In genomic region chr7:131552053-131552452, GRCh38 we compare ENCODE assay signal across 29 cellular contexts. TPM values are rescaled to one million over a fixed set of nuclear protein-coding genes. Genes with fewer than 3 reads are reported as not detected.
DNase-seq lines count a peak whose midpoint lies in the region; ATAC-seq and TF ChIP-seq lines count a peak whose summit lies in the region.
"Had no signal": no experiment of that assay in that cellular context is flagged by ENCODE, and none has a peak within 500 bp of the region (broad histone marks: within the 10 kb centered on the region; RNA-seq: fewer than 3 reads in every experiment).

No MANE protein-coding gene starts in this region.

- H3K9ac ChIP-seq in SK-N-SH = peak overlapping the region; percentile 58; the same call in 1 of the 2 replicates
- peak overlapping the region; percentile 99 for H3K9ac ChIP-seq in NT2/D1 (ENCODE audit: insufficient read length, low read depth)

- intact Hi-C loops in psoas muscle (cut with DNase I) = loop anchor here in 1 of 2 donors (5.0 kb wide), 1 partner anchor 100 kb away; no protein-coding TSS in a partner anchor

- peaks cover 97% of the 10 kb centered on the region for H3K79me2 ChIP-seq in SK-N-SH (ENCODE audit: insufficient read depth)

- H3F3A ChIP-seq in SK-N-SH (replicated peaks; ENCODE audit: insufficient read depth) = peaks cover 26% of the 10 kb centered on the region

- CTCF ChIA-PET in SK-N-SH (lab: Yijun Ruan, JAX) = interaction anchor here (0.7 to 15.1 kb wide), 6 partner anchors 7 to 569 kb away, joined by 3 to 95 read pairs (median 18); no protein-coding TSS in a partner anchor
- CTCF ChIA-PET in HEK293T (lab: Yijun Ruan, JAX) = interaction anchor here (0.7 kb wide), 1 partner anchor 1031 kb away, joined by 3 read pairs; no protein-coding TSS in a partner anchor

- H3K9me3 ChIP-seq in SK-N-SH = no peaks in the 10 kb centered on the region
- no peaks in the 10 kb centered on the region for H3K9me3 ChIP-seq in NT2/D1 (ENCODE audit: insufficient read depth, low read length)
- H3K9me3 ChIP-seq in iPS-18c (ENCODE audit: control insufficient read depth, insufficient read depth, low read length) = no peaks in the 10 kb centered on the region
- H3K9me3 ChIP-seq in psoas muscle = no peaks in the 10 kb centered on the region
- H3K9me3 ChIP-seq: ascending aorta, gastroesophageal sphincter, mucosa of descending colon, ovary, SJCRH30 had no signal

- H3K4me1 ChIP-seq in SK-N-SH (ENCODE audit: control insufficient read depth in 1 of 2, insufficient read depth in 2 of 2, low read depth in 1 of 2, low read length in 1 of 2) (peaks cover 9 to 23% of the 10 kb centered on the region in 2 experiments; a peak in 2 of 4 replicates), NT2/D1 (ENCODE audit: insufficient read depth, insufficient read length) (peaks cover 12% of the 10 kb centered on the region), psoas muscle (peaks cover 6% of the 10 kb centered on the region)

- no peak overlapping the region; a peak in 1 of 4 replicates for H3K27ac ChIP-seq in SK-N-SH (ENCODE audit: low read depth in 2 of 2, low read length in 1 of 2)
- H3K27ac ChIP-seq in psoas muscle = no peak overlapping the region
- H3K27ac ChIP-seq: 22Rv1, ascending aorta, ovary, SJCRH30, WERI-Rb-1 had no signal

- H3K27me3 ChIP-seq in SK-N-SH (ENCODE audit: insufficient read depth) (no peaks in the 10 kb centered on the region), NT2/D1 (ENCODE audit: insufficient read depth, insufficient read length) (no peaks in the 10 kb centered on the region), psoas muscle (ENCODE audit: insufficient read depth in 3 of 3, low read length in 2 of 3) (no peaks in the 10 kb centered on the region)
- H3K27me3 ChIP-seq: ascending aorta, gastroesophageal sphincter, ovary, SJCRH30 had no signal

- no peak overlapping the region for H2AFZ ChIP-seq in SK-N-SH (ENCODE audit: low read depth)

- no peak for TF ChIP-seq RAD21 in SK-N-SH (IDR thresholded peaks at IDR 0.05; ENCODE audit: low read length)

- H3K4me2 ChIP-seq in SK-N-SH = peak overlapping the region; percentile 99

- H3K4me3 ChIP-seq in SK-N-SH (ENCODE audit: low read depth in 2 of 2, low read length in 1 of 2) (peak overlapping the region in 1 of 2 experiments; percentile 72; a peak in 1 of 4 replicates), NT2/D1 (ENCODE audit: insufficient read length, low read depth) (peak overlapping the region; percentile 97), iPS-18c (ENCODE audit: insufficient read depth, low read depth, low read length) (peak overlapping the region; percentile 91), psoas muscle (peak overlapping the region; percentile 79)
- H3K4me3 ChIP-seq: ascending aorta, mucosa of descending colon, ovary, SJCRH30 had no signal

- peaks cover 84% of the 10 kb centered on the region for H4K20me1 ChIP-seq in SK-N-SH (ENCODE audit: insufficient read depth)

- ATAC-seq in SK-N-SH treated with all-trans-retinoic acid at 6 μM for 48 hours (no peak), psoas muscle (no peak), HG03135 (IDR thresholded peaks at IDR 0.05; ENCODE audit: unreplicated experiment) (no peak)
- ATAC-seq: gastroesophageal sphincter, mucosa of descending colon had no signal

- POLR2A ChIA-PET in SK-N-SH (lab: Yijun Ruan, JAX) (no interaction called here), HEK293T (lab: Yijun Ruan, JAX) (no interaction called here)

- no peak for TF ChIP-seq EP300 in SK-N-SH (IDR thresholded peaks at IDR 0.05; ENCODE audit: borderline replicate concordance in 1 of 2, low read depth in 1 of 2, low read length in 1 of 2)

- no peaks in the 10 kb centered on the region for H3K9me2 ChIP-seq in SK-N-SH

- 90% methylated on average over 2 of the region's 6 CpGs for WGBS in SK-N-SH (ENCODE audit: low lambda C conversion rate)
- 81 to 83% (median 83%) methylated on average over 6 of the region's 6 CpGs for WGBS in psoas muscle, 3 donors

- DNase-seq in SK-N-SH (no peak), NT2/D1 (ENCODE audit: low read depth, low spot score) (no peak), psoas muscle (no peak), SHP77 (lab: John Stamatoyannopoulos, UW) (no peak), HEK293T (ENCODE audit: extremely low spot score) (no peak)
- DNase-seq: activated CD4-positive, alpha-beta T cell treated with anti-CD3 and anti-CD28 coated beads, Interleukin-2, amount 10 ng/mL, durations not matched to agents 7 days and 5 days; activated gamma-delta T cell; activated T-cell treated with anti-CD3 and anti-CD28 coated beads, Interleukin-2, amount 50 U/mL, for 1 hour; C1 segment of cervical spinal cord; COR-L47; GDM1; hippocampal formation; NCI-H146; NCI-H2107; NCI-H748 treated with DMSO at 0.1 percent for 48 hours; nephron progenitor cell; ovary; SJCRH30; small intestine; stimulated activated naive CD4-positive, alpha-beta T cell; T1000; WERI-Rb-1 had no signal

- no peak for TF ChIP-seq CTCF in SK-N-SH (IDR thresholded peaks at IDR 0.05)
- TF ChIP-seq CTCF in psoas muscle (IDR thresholded peaks at IDR 0.05) = no peak

- H3K36me3 ChIP-seq in SK-N-SH (replicated peaks in 1 of 2; ENCODE audit: control insufficient read depth in 1 of 2, insufficient read depth in 2 of 2, low read length in 1 of 2) (no peaks in the 10 kb centered on the region), NT2/D1 (ENCODE audit: insufficient read depth, insufficient read length, low read length) (peaks cover 87% of the 10 kb centered on the region), psoas muscle (ENCODE audit: insufficient read depth in 1 of 2, low read depth in 1 of 2) (no peaks in the 10 kb centered on the region)
- H3K36me3 ChIP-seq: ascending aorta, gastroesophageal sphincter, ovary had no signal

TF ChIP-seq in SK-N-SH, 30 proteins besides CTCF, POLR2A, EP300 and RAD21 (continues in another document):
- no peak for TF ChIP-seq JUND (IDR thresholded peaks at IDR 0.05)

TF ChIP-seq in SK-N-SH treated with all-trans-retinoic acid at 6 μM for 48 hours, 23 proteins besides CTCF, POLR2A, EP300 and RAD21:
- TF ChIP-seq ZNF8 (CRISPR knock-in tag; IDR thresholded peaks at IDR 0.05) (no peak), TOX (CRISPR knock-in tag; IDR thresholded peaks at IDR 0.05; ENCODE audit: borderline replicate concordance) (no peak)
- TF ChIP-seq, protein P1, sequence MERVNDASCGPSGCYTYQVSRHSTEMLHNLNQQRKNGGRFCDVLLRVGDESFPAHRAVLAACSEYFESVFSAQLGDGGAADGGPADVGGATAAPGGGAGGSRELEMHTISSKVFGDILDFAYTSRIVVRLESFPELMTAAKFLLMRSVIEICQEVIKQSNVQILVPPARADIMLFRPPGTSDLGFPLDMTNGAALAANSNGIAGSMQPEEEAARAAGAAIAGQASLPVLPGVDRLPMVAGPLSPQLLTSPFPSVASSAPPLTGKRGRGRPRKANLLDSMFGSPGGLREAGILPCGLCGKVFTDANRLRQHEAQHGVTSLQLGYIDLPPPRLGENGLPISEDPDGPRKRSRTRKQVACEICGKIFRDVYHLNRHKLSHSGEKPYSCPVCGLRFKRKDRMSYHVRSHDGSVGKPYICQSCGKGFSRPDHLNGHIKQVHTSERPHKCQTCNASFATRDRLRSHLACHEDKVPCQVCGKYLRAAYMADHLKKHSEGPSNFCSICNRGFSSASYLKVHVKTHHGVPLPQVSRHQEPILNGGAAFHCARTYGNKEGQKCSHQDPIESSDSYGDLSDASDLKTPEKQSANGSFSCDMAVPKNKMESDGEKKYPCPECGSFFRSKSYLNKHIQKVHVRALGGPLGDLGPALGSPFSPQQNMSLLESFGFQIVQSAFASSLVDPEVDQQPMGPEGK (CRISPR knock-in tag; IDR thresholded peaks at IDR 0.05; ENCODE audit: borderline replicate concordance) = no peak

TF ChIP-seq in HEK293T, 16 proteins besides CTCF, POLR2A, EP300 and RAD21:
- TF ChIP-seq TARDBP (IDR thresholded peaks at IDR 0.05) = no peak
- TF ChIP-seq PKNOX1 (IDR thresholded peaks at IDR 0.05) = no peak
- TF ChIP-seq SUZ12 (IDR thresholded peaks at IDR 0.05) = no peak
- no peak for TF ChIP-seq NFRKB (IDR thresholded peaks at IDR 0.05)
- TF ChIP-seq LEF1 (IDR thresholded peaks at IDR 0.05; ENCODE audit: borderline replicate concordance) = no peak
- TF ChIP-seq FOXA1 (IDR thresholded peaks at IDR 0.05) = no peak
- TF ChIP-seq BHLHE40 (IDR thresholded peaks at IDR 0.05; ENCODE audit: borderline replicate concordance) = no peak
- TF ChIP-seq HDGF (IDR thresholded peaks at IDR 0.05; ENCODE audit: borderline replicate concordance) = no peak
- no peak for TF ChIP-seq ARNT (IDR thresholded peaks at IDR 0.05)
- TF ChIP-seq FOXM1 (IDR thresholded peaks at IDR 0.05; ENCODE audit: borderline replicate concordance) = no peak
- no peak for TF ChIP-seq SP1 (IDR thresholded peaks at IDR 0.05)
- TF ChIP-seq ZNF384 (IDR thresholded peaks at IDR 0.05) = no peak
- no peak for TF ChIP-seq FOXK2 (IDR thresholded peaks at IDR 0.05)
- no peak for TF ChIP-seq ELF4 (IDR thresholded peaks at IDR 0.05)
- TF ChIP-seq CTBP1 (IDR thresholded peaks at IDR 0.05; ENCODE audit: borderline replicate concordance) = no peak
- TF ChIP-seq L3MBTL2 (conservative IDR thresholded peaks at IDR 0.05) = no peak
TF ChIP-seq in HEK293T: peak in this region for 0.

RNA-seq across cellular contexts. Expression of gene PODXL, which starts 4.4 kb away (rescaled TPM):
- polyA plus RNA-seq in SK-N-SH (2012; rRNA removed) (76.1 and 86.0 TPM in 2 replicates), psoas muscle (10 to 100 TPM in 2 of 3 donors, 1 to 10 TPM in 1; 9.0 to 13.3 (median 10.6) TPM)
- 44.3 and 58.4 TPM in 2 replicates for polyA plus RNA-seq in SK-N-SH (2012; cell fraction: cytosol; rRNA removed)
- 131 and 142 TPM in 2 replicates for polyA plus RNA-seq in SK-N-SH (2012; cell fraction: nucleus; rRNA removed)
- total RNA-seq in psoas muscle = 10 to 100 TPM; 16.2 to 46.8 (median 21.8) TPM
